Comparison of ENCODE assay signal across 20 cellular contexts in the genomic region with DNA sequence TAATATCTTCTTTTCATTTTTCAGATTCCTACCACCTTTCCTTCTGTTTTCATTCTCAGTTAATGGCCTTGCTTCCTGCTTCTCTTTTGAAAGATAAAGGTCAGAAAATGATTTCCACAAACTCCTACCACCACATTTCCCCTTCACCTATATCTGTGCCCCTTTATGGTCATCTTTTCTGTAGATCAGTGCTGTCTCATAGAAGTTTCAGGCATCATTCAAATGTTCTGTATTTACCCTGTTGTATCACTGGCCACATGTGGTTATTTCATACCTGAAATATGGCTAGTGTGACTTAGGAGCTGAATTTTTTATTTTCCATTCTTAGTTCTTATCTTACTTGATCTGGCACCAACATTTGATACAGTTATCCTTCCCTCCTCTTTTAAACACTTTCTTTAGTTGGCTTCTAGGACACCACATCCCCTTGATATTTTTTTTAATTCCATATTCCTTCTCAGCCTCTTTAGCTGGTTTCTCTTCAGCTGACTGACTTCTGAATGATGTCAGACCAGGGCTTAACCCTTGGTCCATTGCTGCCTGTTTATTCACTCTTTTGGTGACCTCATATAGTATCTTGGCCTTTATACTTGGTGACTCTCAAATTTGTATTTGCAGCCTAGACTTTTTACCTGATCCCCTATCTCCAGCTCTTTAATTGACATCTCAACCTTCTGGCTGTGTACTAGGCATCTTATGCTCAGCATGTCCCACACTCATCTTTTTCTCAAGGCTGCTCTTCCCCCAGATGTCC.
DNase-seq lines count a peak whose midpoint lies in the region; ATAC-seq, FAIRE-seq and TF ChIP-seq lines count a peak whose summit lies in the region.
"Had no signal": no experiment of that assay in that cellular context is flagged by ENCODE, and none has a peak within 500 bp of the region (broad histone marks: within the 10 kb centered on the region; RNA-seq: fewer than 3 reads in every experiment).

No MANE protein-coding gene starts in this region.

- FAIRE-seq in HepG2 (lab: Jason Lieb, UNC): no peak
- FAIRE-seq: G401.6, GM12891 had no signal

- no TSS peak for BruUV-seq in HepG2 (replicated peaks; lab: Mats Ljungman, UMichigan)

- H3K9me3 ChIP-seq in HepG2 (ENCODE audit: low read length): no peaks in the 10 kb centered on the region
- H3K9me3 ChIP-seq: SK-N-SH had no signal

- in situ Hi-C loops in HepG2 (cut with HindIII; ENCODE audit: extremely low pct_ligation_motif_present, low pct_unique_long_range_greater_than_20kb) (no loop called here), KBM-7 (cut with MboI; ENCODE audit: low pct_unique_long_range_greater_than_20kb, low sequenced_read_pairs) (no loop called here)

- peaks cover 60% of the 10 kb centered on the region for H3K4me1 ChIP-seq in HepG2 (ENCODE audit: insufficient read depth, low read length)

- H3K36me3 ChIP-seq in HepG2 (replicated peaks in 1 of 2; ENCODE audit: control insufficient read depth in 1 of 2, insufficient read depth in 2 of 2, low read length in 2 of 2): peaks cover 5 to 31% of the 10 kb centered on the region in 2 experiments

- no peak overlapping the region for H3K4me3 Mint-ChIP-seq in activated naive CD8-positive, alpha-beta T cell treated with anti-CD3 and anti-CD28 coated beads, Interleukin-2, amount 50 U/mL, for 24 hours
- no peak overlapping the region for H3K4me3 Mint-ChIP-seq in activated naive CD8-positive, alpha-beta T cell treated with anti-CD3 and anti-CD28 coated beads for 36 hours
- no peak overlapping the region for H3K4me3 Mint-ChIP-seq in central memory CD8-positive, alpha-beta T cell
- H3K4me3 Mint-ChIP-seq: CD14-positive monocyte had no signal

- ATAC-seq in activated naive CD8-positive, alpha-beta T cell treated with anti-CD3 and anti-CD28 coated beads, Interleukin-2, amount 50 U/mL, for 24 hours: peak; percentile 63
- ATAC-seq in central memory CD8-positive, alpha-beta T cell (replicated peaks; ENCODE audit: extremely low read depth, poor library complexity, severe bottlenecking): no peak
- ATAC-seq in HepG2 (no peak), HG03378 (IDR thresholded peaks at IDR 0.05; ENCODE audit: unreplicated experiment) (no peak)
- ATAC-seq: Panc1 had no signal

- TF ChIP-seq CTCF in HepG2 (CRISPR knock-in tag; IDR thresholded peaks at IDR 0.05): no peak

- H3K27me3 ChIP-seq in HepG2 (ENCODE audit: control insufficient read depth in 1 of 2, insufficient read depth in 2 of 2, low read length in 2 of 2): no peaks in the 10 kb centered on the region

- peak overlapping the region; percentile 3 for H3K27ac Mint-ChIP-seq in activated naive CD8-positive, alpha-beta T cell treated with anti-CD3 and anti-CD28 coated beads, Interleukin-2, amount 50 U/mL, for 24 hours
- H3K27ac Mint-ChIP-seq in activated naive CD8-positive, alpha-beta T cell treated with anti-CD3 and anti-CD28 coated beads for 36 hours: no peak overlapping the region
- peak overlapping the region; percentile 7 for H3K27ac Mint-ChIP-seq in central memory CD8-positive, alpha-beta T cell (ENCODE audit: low read depth)

- H3K27ac ChIP-seq in HepG2 (ENCODE audit: extremely low read length, insufficient read depth, low read length): no peak overlapping the region

- TF ChIP-seq EP300 in HepG2 (IDR thresholded peaks at IDR 0.05; ENCODE audit: low read depth in 2 of 2, low read length in 2 of 2) (no peak), HepG2 (CRISPR knock-in tag; IDR thresholded peaks at IDR 0.05; ENCODE audit: borderline replicate concordance) (no peak)

- peaks cover 10% of the 10 kb centered on the region for H3K36me3 Mint-ChIP-seq in activated naive CD8-positive, alpha-beta T cell treated with anti-CD3 and anti-CD28 coated beads, Interleukin-2, amount 50 U/mL, for 24 hours (ENCODE audit: low read depth)
- peaks cover 4% of the 10 kb centered on the region for H3K36me3 Mint-ChIP-seq in activated naive CD8-positive, alpha-beta T cell treated with anti-CD3 and anti-CD28 coated beads for 36 hours
- H3K36me3 Mint-ChIP-seq in central memory CD8-positive, alpha-beta T cell (ENCODE audit: insufficient read depth): peaks cover 20% of the 10 kb centered on the region

- H3K4me2 ChIP-seq in HepG2 (ENCODE audit: low read depth, low read length): no peak overlapping the region
- H3K4me2 ChIP-seq: SK-N-SH had no signal

- no peak for TF ChIP-seq POLR2A in HepG2 (IDR thresholded peaks at IDR 0.05; ENCODE audit: insufficient read depth in 1 of 2, low read depth in 2 of 2, low read length in 2 of 2)

- intact Hi-C loops in HepG2 (cut with micrococcal nuclease; ENCODE audit: unreplicated experiment): no loop called here

- no peaks in the 10 kb centered on the region for H3K9me3 Mint-ChIP-seq in activated naive CD8-positive, alpha-beta T cell treated with anti-CD3 and anti-CD28 coated beads, Interleukin-2, amount 50 U/mL, for 24 hours
- no peaks in the 10 kb centered on the region for H3K9me3 Mint-ChIP-seq in activated naive CD8-positive, alpha-beta T cell treated with anti-CD3 and anti-CD28 coated beads for 36 hours
- no peaks in the 10 kb centered on the region for H3K9me3 Mint-ChIP-seq in central memory CD8-positive, alpha-beta T cell
- H3K9me3 Mint-ChIP-seq: CD14-positive monocyte had no signal

- H2AFZ ChIP-seq in HepG2 (ENCODE audit: low read length): no peak overlapping the region

- no peaks in the 10 kb centered on the region for H3K27me3 Mint-ChIP-seq in activated naive CD8-positive, alpha-beta T cell treated with anti-CD3 and anti-CD28 coated beads, Interleukin-2, amount 50 U/mL, for 24 hours
- H3K27me3 Mint-ChIP-seq in activated naive CD8-positive, alpha-beta T cell treated with anti-CD3 and anti-CD28 coated beads for 36 hours: no peaks in the 10 kb centered on the region
- no peaks in the 10 kb centered on the region for H3K27me3 Mint-ChIP-seq in central memory CD8-positive, alpha-beta T cell

- POLR2A ChIA-PET in HepG2 (lab: Yijun Ruan, JAX): interaction anchor here (0.6 kb wide), 1 partner anchor 185 kb away, joined by 3 read pairs; no protein-coding TSS in a partner anchor

- DNase-seq in activated naive CD8-positive, alpha-beta T cell treated with anti-CD3 and anti-CD28 coated beads, Interleukin-2, amount 50 U/mL, for 24 hours: no peak
- no peak for DNase-seq in activated naive CD8-positive, alpha-beta T cell treated with anti-CD3 and anti-CD28 coated beads for 36 hours
- DNase-seq in central memory CD8-positive, alpha-beta T cell (ENCODE audit: low spot score in 2 of 2): no peak
- DNase-seq in HepG2 (ENCODE audit: low spot score) (no peak), DMS114 treated with DMSO at 0.1 percent for 48 hours (lab: John Stamatoyannopoulos, UW; ENCODE audit: unreplicated experiment) (no peak), NCI-H1105 (lab: John Stamatoyannopoulos, UW) (no peak), KBM-7 (no peak)
- DNase-seq: Calu3, DMS79 treated with DMSO at 0.1 percent for 48 hours, Kasumi-1, NCI-H1417 treated with DMSO at 0.1 percent for 48 hours, NCI-H2029 treated with DMSO at 0.1 percent for 48 hours, NCI-H510A treated with DMSO at 0.1 percent for 48 hours, Right ventricle myocardium superior, SK-N-SH had no signal

- H3K4me3 ChIP-seq in HepG2 (replicated peaks in 1 of 3; ENCODE audit: insufficient read depth in 1 of 3, low read depth in 2 of 3, low read length in 3 of 3): no peak overlapping the region

- CTCF ChIA-PET in HepG2 (lab: Yijun Ruan, JAX; ENCODE audit: low intra/inter-chr PET ratio, low total read pairs): no interaction called here

- H3K79me2 ChIP-seq in HepG2 (ENCODE audit: insufficient read depth, low read length): no peaks in the 10 kb centered on the region

- TF ChIP-seq RAD21 in HepG2 (CRISPR knock-in tag; IDR thresholded peaks at IDR 0.05): no peak

- H4K20me1 ChIP-seq in HepG2 (ENCODE audit: insufficient read depth, low read length): no peaks in the 10 kb centered on the region

- no peak overlapping the region for H3K9ac ChIP-seq in HepG2 (ENCODE audit: insufficient read depth, low read depth, low read length)
- H3K9ac ChIP-seq: SK-N-SH had no signal

- H3K4me1 Mint-ChIP-seq in activated naive CD8-positive, alpha-beta T cell treated with anti-CD3 and anti-CD28 coated beads, Interleukin-2, amount 50 U/mL, for 24 hours: peaks cover 11% of the 10 kb centered on the region
- peaks cover 2% of the 10 kb centered on the region for H3K4me1 Mint-ChIP-seq in activated naive CD8-positive, alpha-beta T cell treated with anti-CD3 and anti-CD28 coated beads for 36 hours
- no peaks in the 10 kb centered on the region for H3K4me1 Mint-ChIP-seq in central memory CD8-positive, alpha-beta T cell

TF ChIP-seq in HepG2, 621 proteins besides CTCF, POLR2A, EP300 and RAD21 (continues in another document):
- TF ChIP-seq ZNF292 (CRISPR knock-in tag; IDR thresholded peaks at IDR 0.05; ENCODE audit: borderline replicate concordance, low read depth) (no peak), ZBTB21 (CRISPR knock-in tag; IDR thresholded peaks at IDR 0.05) (peak; percentile 56; the same call in 1 of the 2 replicates), SOX13 (IDR thresholded peaks at IDR 0.05) (no peak), SOX13 (CRISPR knock-in tag; conservative IDR thresholded peaks at IDR 0.05 in 1 of 2, IDR thresholded peaks at IDR 0.05 in 1 of 2) (no peak), ZNF33A (CRISPR knock-in tag; IDR thresholded peaks at IDR 0.05; ENCODE audit: borderline replicate concordance) (no peak), MIER3 (CRISPR knock-in tag; IDR thresholded peaks at IDR 0.05; ENCODE audit: borderline replicate concordance) (no peak), ZNF589 (CRISPR knock-in tag; conservative IDR thresholded peaks at IDR 0.05) (no peak), ZNF773 (CRISPR knock-in tag; IDR thresholded peaks at IDR 0.05; ENCODE audit: borderline replicate concordance) (no peak), HNRNPL (IDR thresholded peaks at IDR 0.05; ENCODE audit: low read depth, low read length) (no peak)
- TF ChIP-seq, protein P1, sequence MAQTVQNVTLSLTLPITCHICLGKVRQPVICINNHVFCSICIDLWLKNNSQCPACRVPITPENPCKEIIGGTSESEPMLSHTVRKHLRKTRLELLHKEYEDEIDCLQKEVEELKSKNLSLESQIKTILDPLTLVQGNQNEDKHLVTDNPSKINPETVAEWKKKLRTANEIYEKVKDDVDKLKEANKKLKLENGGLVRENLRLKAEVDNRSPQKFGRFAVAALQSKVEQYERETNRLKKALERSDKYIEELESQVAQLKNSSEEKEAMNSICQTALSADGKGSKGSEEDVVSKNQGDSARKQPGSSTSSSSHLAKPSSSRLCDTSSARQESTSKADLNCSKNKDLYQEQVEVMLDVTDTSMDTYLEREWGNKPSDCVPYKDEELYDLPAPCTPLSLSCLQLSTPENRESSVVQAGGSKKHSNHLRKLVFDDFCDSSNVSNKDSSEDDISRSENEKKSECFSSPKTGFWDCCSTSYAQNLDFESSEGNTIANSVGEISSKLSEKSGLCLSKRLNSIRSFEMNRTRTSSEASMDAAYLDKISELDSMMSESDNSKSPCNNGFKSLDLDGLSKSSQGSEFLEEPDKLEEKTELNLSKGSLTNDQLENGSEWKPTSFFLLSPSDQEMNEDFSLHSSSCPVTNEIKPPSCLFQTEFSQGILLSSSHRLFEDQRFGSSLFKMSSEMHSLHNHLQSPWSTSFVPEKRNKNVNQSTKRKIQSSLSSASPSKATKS (CRISPR knock-in tag; IDR thresholded peaks at IDR 0.05): no peak
